1 cellular context compared by ENCODE assay signal in the genomic region with DNA sequence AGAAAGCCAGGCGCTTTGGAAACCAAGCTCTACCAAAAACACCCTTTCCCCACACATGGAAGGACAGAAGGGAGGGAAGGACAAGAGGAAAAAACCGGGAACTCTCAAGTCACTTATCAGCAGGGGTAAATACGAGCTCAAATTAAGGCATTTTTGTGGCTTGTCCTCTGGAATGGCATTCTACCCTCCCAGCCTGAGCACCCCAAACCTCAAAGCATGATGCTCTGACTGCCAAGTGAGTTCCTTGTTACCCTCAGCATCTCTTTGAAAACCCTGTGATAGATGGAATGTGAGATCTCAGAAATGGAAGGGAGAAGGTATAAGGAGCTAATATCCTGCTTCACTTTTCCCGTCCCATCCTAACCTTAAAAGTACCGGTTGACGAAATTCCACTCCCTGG.
TF ChIP-seq lines count a peak whose summit lies in the region.

No MANE protein-coding gene starts in this region.

TF ChIP-seq in K562, 482 proteins besides CTCF, POLR2A, EP300 and RAD21:
- TF ChIP-seq ZNF277 (CRISPR knock-in tag; IDR thresholded peaks at IDR 0.05; ENCODE audit: borderline replicate concordance) (no peak), POLR2AphosphoS5 (IDR thresholded peaks at IDR 0.05; ENCODE audit: control insufficient read depth, insufficient read depth, low read depth, low read length) (peak; percentile 13; the same call in 1 of the 2 replicates), HDGF (IDR thresholded peaks at IDR 0.05) (no peak), ZNF224 (CRISPR knock-in tag; IDR thresholded peaks at IDR 0.05) (no peak), RBBP5 (IDR thresholded peaks at IDR 0.05; ENCODE audit: borderline replicate concordance, insufficient read depth, low read length, poor library complexity, severe bottlenecking) (no peak)
- TF ChIP-seq, protein P1, sequence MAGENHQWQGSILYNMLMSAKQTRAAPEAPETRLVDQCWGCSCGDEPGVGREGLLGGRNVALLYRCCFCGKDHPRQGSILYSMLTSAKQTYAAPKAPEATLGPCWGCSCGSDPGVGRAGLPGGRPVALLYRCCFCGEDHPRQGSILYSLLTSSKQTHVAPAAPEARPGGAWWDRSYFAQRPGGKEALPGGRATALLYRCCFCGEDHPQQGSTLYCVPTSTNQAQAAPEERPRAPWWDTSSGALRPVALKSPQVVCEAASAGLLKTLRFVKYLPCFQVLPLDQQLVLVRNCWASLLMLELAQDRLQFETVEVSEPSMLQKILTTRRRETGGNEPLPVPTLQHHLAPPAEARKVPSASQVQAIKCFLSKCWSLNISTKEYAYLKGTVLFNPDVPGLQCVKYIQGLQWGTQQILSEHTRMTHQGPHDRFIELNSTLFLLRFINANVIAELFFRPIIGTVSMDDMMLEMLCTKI (IDR thresholded peaks at IDR 0.05; ENCODE audit: partially characterized antibody): no peak
